13 cellular contexts compared by ENCODE assay signal in genomic region chr10:30811665-30812017, GRCh38.
A peak's percentile ranks its signal among the peaks of the same experiment; 100 is the strongest.
DNase-seq lines count a peak whose midpoint lies in the region; ATAC-seq and TF ChIP-seq lines count a peak whose summit lies in the region.
"Had no signal": no experiment of that assay in that cellular context is flagged by ENCODE, and none has a peak within 500 bp of the region (broad histone marks: within the 10 kb centered on the region; RNA-seq: fewer than 3 reads in every experiment).

No MANE protein-coding gene starts in this region.

- H3K4me1 ChIP-seq in colonic mucosa (no peaks in the 10 kb centered on the region), muscle layer of colon (ENCODE audit: insufficient read depth, low read length) (peaks cover 70% of the 10 kb centered on the region), vagina (peaks cover 76% of the 10 kb centered on the region), OCI-LY7 (ENCODE audit: insufficient read depth, low read length, poor library complexity, severe bottlenecking) (no peaks in the 10 kb centered on the region)

- no peak for TF ChIP-seq POLR2A in vagina (IDR thresholded peaks at IDR 0.05)

- TF ChIP-seq CTCF in colonic mucosa (IDR thresholded peaks at IDR 0.05) (no peak), vagina (IDR thresholded peaks at IDR 0.05) (no peak), OCI-LY7 (conservative IDR thresholded peaks at IDR 0.05; ENCODE audit: low read length) (no peak)

- no peaks in the 10 kb centered on the region for H4K20me1 ChIP-seq in OCI-LY7 (ENCODE audit: insufficient read depth, low read length)

- H3K9ac ChIP-seq in colonic mucosa (ENCODE audit: low read depth in 2 of 2, low read length in 2 of 2) (no peak overlapping the region), muscle layer of colon (ENCODE audit: low read length) (no peak overlapping the region)
- H3K9ac ChIP-seq: SK-N-SH had no signal

- intact Hi-C loops in Right ventricle myocardium inferior (cut with DNase I) (no loop called here), cardiac septum (cut with DNase I) (loop anchor here (5.0 kb wide), 2 partner anchors 46 to 221 kb away; partner anchors contain the start of gene ZNF438), colonic mucosa (cut with DNase I) (no loop called here), vagina (cut with DNase I) (loop anchor here (5.0 kb wide), 1 partner anchor 221 kb away; the partner anchor contains the start of gene ZNF438), OCI-LY7 (cut with micrococcal nuclease; ENCODE audit: unreplicated experiment) (no loop called here)

- no TSS peak for BruUV-seq in OCI-LY7 (replicated peaks; lab: Mats Ljungman, UMichigan)

- no peak for DNase-seq in Right ventricle myocardium inferior (ENCODE audit: missing footprints)
- DNase-seq in cardiac septum (ENCODE audit: low spot score): no peak
- peak; percentile 29 for DNase-seq in colonic mucosa
- no peak for DNase-seq in vagina (ENCODE audit: extremely low spot score in 2 of 2)
- DNase-seq in OCI-LY7 (ENCODE audit: low spot score): no peak
- no peak for DNase-seq in NCI-H128 (lab: John Stamatoyannopoulos, UW; ENCODE audit: unreplicated experiment)
- DNase-seq: NCI-H1105; NCI-H774; SK-N-SH; stimulated activated CD4-positive, alpha-beta T cell treated with anti-CD3 and anti-CD28 coated beads, Interleukin-4, amount 100 ng/mL, for 1 hour had no signal

- H3K9me3 ChIP-seq in colonic mucosa: no peaks in the 10 kb centered on the region
- H3K9me3 ChIP-seq in muscle layer of colon (ENCODE audit: low read length): no peaks in the 10 kb centered on the region
- H3K9me3 ChIP-seq in vagina: no peaks in the 10 kb centered on the region
- no peaks in the 10 kb centered on the region for H3K9me3 ChIP-seq in OCI-LY7 (ENCODE audit: low read length)
- H3K9me3 ChIP-seq: SK-N-SH had no signal

- H3K9me2 ChIP-seq in OCI-LY7 (ENCODE audit: insufficient read depth, low read length): no peaks in the 10 kb centered on the region
- H3K9me2 ChIP-seq: SK-N-SH had no signal

- H2AFZ ChIP-seq in OCI-LY7 (ENCODE audit: low read length): no peak overlapping the region

- no peaks in the 10 kb centered on the region for H3K36me3 ChIP-seq in colonic mucosa
- no peaks in the 10 kb centered on the region for H3K36me3 ChIP-seq in muscle layer of colon (ENCODE audit: insufficient read depth, low read length)
- H3K36me3 ChIP-seq in vagina: no peaks in the 10 kb centered on the region
- no peaks in the 10 kb centered on the region for H3K36me3 ChIP-seq in OCI-LY7 (ENCODE audit: insufficient read depth, low read length)

- POLR2A ChIA-PET in OCI-LY7 (lab: Charles Lee): no interaction called here

- H3K27me3 ChIP-seq in colonic mucosa (no peaks in the 10 kb centered on the region), muscle layer of colon (ENCODE audit: control insufficient read depth in 1 of 2, insufficient read depth in 2 of 2, low read length in 2 of 2) (no peaks in the 10 kb centered on the region), vagina (no peaks in the 10 kb centered on the region)

- CTCF ChIA-PET in OCI-LY7 (lab: Charles Lee; ENCODE audit: unreplicated experiment): no interaction called here

- ATAC-seq in Right ventricle myocardium inferior (peak; percentile 48), HG02970 (IDR thresholded peaks at IDR 0.05; ENCODE audit: low FRiP score, unreplicated experiment) (no peak)
- ATAC-seq: activated CD4-positive, CD25-positive, alpha-beta regulatory T cell treated with anti-CD3 and anti-CD28 coated beads, Interleukin-2, amount 50 U/mL, for 24 hours had no signal

- H3K27ac ChIP-seq in colonic mucosa: peak overlapping the region; percentile 71
- peak overlapping the region; percentile 88 for H3K27ac ChIP-seq in muscle layer of colon (ENCODE audit: low read depth, low read length)
- H3K27ac ChIP-seq in vagina: peak overlapping the region; percentile 85
- no peak overlapping the region for H3K27ac ChIP-seq in OCI-LY7 (ENCODE audit: low read depth, low read length, poor library complexity, severe bottlenecking)

- no peaks in the 10 kb centered on the region for H3K79me2 ChIP-seq in OCI-LY7 (ENCODE audit: insufficient read depth, low read depth, low read length)

- H3K4me3 ChIP-seq in colonic mucosa (no peak overlapping the region), muscle layer of colon (ENCODE audit: low read depth in 1 of 2, low read length in 2 of 2) (peak overlapping the region in 1 of 2 donors; percentile 36), vagina (no peak overlapping the region), OCI-LY7 (ENCODE audit: low read depth, low read length, poor library complexity, severe bottlenecking) (no peak overlapping the region)

- H3K4me2 ChIP-seq in OCI-LY7 (ENCODE audit: low read length): no peak overlapping the region
- H3K4me2 ChIP-seq: SK-N-SH had no signal

Comparison
In these comparisons a context has a peak if more than half of its experiments do, and no peak if none do; other contexts are left out.
1. intact Hi-C loops: an anchor here in cardiac septum (5.0 kb wide) and vagina (5.0 kb wide); none called in Right ventricle myocardium inferior, colonic mucosa and OCI-LY7.